ENCODE assay signal across 3 cellular contexts in the genomic region with DNA sequence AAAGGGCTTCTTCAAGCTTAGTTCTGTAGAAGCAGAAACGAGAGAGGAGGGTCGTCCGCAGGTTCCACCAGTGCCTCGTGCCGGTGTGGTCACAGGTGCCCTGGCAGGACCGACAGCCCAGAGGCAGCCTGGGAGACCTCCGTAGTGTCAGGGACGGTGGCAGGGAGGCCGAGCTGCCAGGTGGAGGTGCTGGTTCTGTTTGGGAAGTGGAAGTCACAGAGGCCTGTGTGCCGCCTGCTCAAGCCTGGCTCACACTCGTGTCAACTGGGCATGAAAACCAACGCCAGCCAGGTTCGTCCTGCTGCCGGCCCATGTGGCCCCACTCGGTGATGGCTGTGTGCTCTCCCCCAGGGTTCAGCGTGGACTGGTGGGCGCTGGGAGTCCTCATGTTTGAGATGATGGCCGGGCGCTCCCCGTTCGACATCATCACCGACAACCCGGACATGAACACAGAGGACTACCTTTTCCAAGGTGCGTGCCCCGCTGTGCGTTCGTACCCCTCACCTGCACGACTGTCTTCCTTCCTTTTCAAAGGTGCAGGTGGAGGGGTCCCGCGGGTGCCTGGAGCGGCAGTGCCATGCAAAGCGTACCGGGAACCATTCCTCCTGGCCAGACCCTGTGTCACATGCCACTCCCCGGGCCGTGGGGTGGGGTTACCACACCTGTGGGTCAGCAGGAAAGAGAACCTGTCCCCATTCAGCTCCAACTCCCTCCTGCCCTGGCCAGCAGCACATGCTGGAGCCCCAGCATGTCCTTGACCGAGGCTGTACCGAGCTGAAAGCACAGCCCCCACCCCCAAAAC.
A peak's percentile ranks its signal among the peaks of the same experiment; 100 is the strongest.
TF ChIP-seq lines count a peak whose summit lies in the region.

No MANE protein-coding gene starts in this region.

TF ChIP-seq in SK-N-SH treated with all-trans-retinoic acid at 6 μM for 48 hours, 23 proteins besides CTCF, POLR2A, EP300 and RAD21:
- TF ChIP-seq BACH2 (CRISPR knock-in tag; IDR thresholded peaks at IDR 0.05; ENCODE audit: borderline replicate concordance) (no peak), ZNF70 (CRISPR knock-in tag; IDR thresholded peaks at IDR 0.05) (no peak), PPARA (CRISPR knock-in tag; IDR thresholded peaks at IDR 0.05; ENCODE audit: borderline replicate concordance) (no peak), TCF4 (CRISPR knock-in tag; IDR thresholded peaks at IDR 0.05; ENCODE audit: borderline replicate concordance) (no peak), ISL1 (CRISPR knock-in tag; IDR thresholded peaks at IDR 0.05) (no peak)

TF ChIP-seq in SK-N-SH, 30 proteins besides CTCF, POLR2A, EP300 and RAD21:
- no peak for TF ChIP-seq SMC3 (IDR thresholded peaks at IDR 0.05; ENCODE audit: low read depth, low read length)

TF ChIP-seq in K562, 482 proteins besides CTCF, POLR2A, EP300 and RAD21:
- no peak for TF ChIP-seq MTA1 (IDR thresholded peaks at IDR 0.05; ENCODE audit: borderline replicate concordance)
- TF ChIP-seq SMARCC2 (IDR thresholded peaks at IDR 0.05; ENCODE audit: low read depth) = no peak
- no peak for TF ChIP-seq DIDO1 (tag; IDR thresholded peaks at IDR 0.05; ENCODE audit: low read depth)
- TF ChIP-seq ZNF830 (CRISPR knock-in tag; IDR thresholded peaks at IDR 0.05) = no peak
- 0 out of 2 replicates have a peak, but pooled peaks have one; percentile 28 for TF ChIP-seq ZNF143 (CRISPR knock-in tag; IDR thresholded peaks at IDR 0.05)
- TF ChIP-seq TSC22D4 (tag; IDR thresholded peaks at IDR 0.05) = no peak
- no peak for TF ChIP-seq TEAD4 (IDR thresholded peaks at IDR 0.05; ENCODE audit: low read length)
- peak; percentile 59 for TF ChIP-seq TEAD4 (CRISPR knock-in tag; IDR thresholded peaks at IDR 0.05; ENCODE audit: borderline replicate concordance)
- TF ChIP-seq JUN (IDR thresholded peaks at IDR 0.05; ENCODE audit: borderline replicate concordance, low read depth, low read length) = no peak
- TF ChIP-seq JUN (CRISPR knock-in tag; IDR thresholded peaks at IDR 0.05; ENCODE audit: borderline replicate concordance) = peak; percentile 73; the same call in 1 of the 2 replicates
- TF ChIP-seq, protein P1, sequence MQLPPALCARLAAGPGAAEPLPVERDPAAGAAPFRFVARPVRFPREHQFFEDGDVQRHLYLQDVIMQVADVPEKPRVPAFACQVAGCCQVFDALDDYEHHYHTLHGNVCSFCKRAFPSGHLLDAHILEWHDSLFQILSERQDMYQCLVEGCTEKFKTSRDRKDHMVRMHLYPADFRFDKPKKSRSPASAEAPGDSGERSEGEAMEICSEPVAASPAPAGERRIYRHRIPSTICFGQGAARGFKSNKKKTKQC (CRISPR knock-in tag; IDR thresholded peaks at IDR 0.05) = 0 out of 2 replicates have a peak, but pooled peaks have one; percentile 9
- TF ChIP-seq RUNX1 (IDR thresholded peaks at IDR 0.05; ENCODE audit: low read depth) = peak; percentile 13; the same call in 1 of the 2 replicates
- no peak for TF ChIP-seq CCAR2 (IDR thresholded peaks at IDR 0.05; ENCODE audit: low read depth, low read length)
- 0 out of 2 replicates have a peak, but pooled peaks have one; percentile 1 for TF ChIP-seq POLR2G (IDR thresholded peaks at IDR 0.05; ENCODE audit: low read depth, low read length)
- TF ChIP-seq ZNF282 (CRISPR knock-in tag; IDR thresholded peaks at IDR 0.05) = 0 out of 2 replicates have a peak, but pooled peaks have one; percentile 32
